Comparison of ENCODE assay signal across 32 cellular contexts in genomic region chr11:85481862-85482261, GRCh38.
"Had no signal": no experiment of that assay in that cellular context is flagged by ENCODE, and none has a peak within 500 bp of the region (broad histone marks: within the 10 kb centered on the region; RNA-seq: fewer than 3 reads in every experiment).

No MANE protein-coding gene starts in this region.

- H3K36me3 ChIP-seq: adrenal gland, esophagus muscularis mucosa, gastrocnemius medialis had no signal

- H3K9me3 ChIP-seq: adrenal gland, gastrocnemius medialis had no signal

- H3K4me1 Mint-ChIP-seq: activated CD4-positive, alpha-beta T cell treated with anti-CD3 and anti-CD28 coated beads for 36 hours; activated CD4-positive, alpha-beta T cell treated with anti-CD3 and anti-CD28 coated beads, Interleukin-2, amount 10 ng/mL, durations not matched to agents 24 days and 14 days; activated CD8-positive, alpha-beta memory T cell treated with anti-CD3 and anti-CD28 coated beads, Interleukin-2, amount 10 ng/mL, durations not matched to agents 7 days and 5 days; activated naive CD4-positive, alpha-beta T cell treated with anti-CD3 and anti-CD28 coated beads, Interleukin-2, amount 50 U/mL, for 24 hours; activated naive CD8-positive, alpha-beta T cell treated with anti-CD3 and anti-CD28 coated beads for 36 hours; activated naive CD8-positive, alpha-beta T cell treated with anti-CD3 and anti-CD28 coated beads, Interleukin-2, amount 50 U/mL, for 24 hours had no signal

- ATAC-seq: activated CD4-positive, alpha-beta T cell treated with anti-CD3 and anti-CD28 coated beads for 36 hours; activated CD8-positive, alpha-beta memory T cell treated with anti-CD3 and anti-CD28 coated beads, Interleukin-2, amount 10 ng/mL, durations not matched to agents 7 days and 5 days; activated CD8-positive, alpha-beta T cell treated with anti-CD3 and anti-CD28 coated beads, Interleukin-2, amount 10 ng/mL, durations not matched to agents 7 days and 5 days; activated naive CD8-positive, alpha-beta T cell treated with anti-CD3 and anti-CD28 coated beads, Interleukin-2, amount 50 U/mL, for 24 hours; body of pancreas; effector memory CD8-positive, alpha-beta T cell; foreskin keratinocyte; gastrocnemius medialis had no signal

- DNase-seq: activated CD4-positive, alpha-beta memory T cell treated with anti-CD3 and anti-CD28 coated beads for 36 hours; activated CD4-positive, alpha-beta T cell treated with anti-CD3 and anti-CD28 coated beads for 36 hours; activated CD4-positive, alpha-beta T cell treated with anti-CD3 and anti-CD28 coated beads, Interleukin-2, amount 10 ng/mL, durations not matched to agents 24 days and 14 days; activated CD4-positive, CD25-positive, alpha-beta regulatory T cell; activated CD4-positive, CD25-positive, alpha-beta regulatory T cell treated with anti-CD3 and anti-CD28 coated beads, Interleukin-2, amount 50 U/mL, for 72 hours; activated CD8-positive, alpha-beta memory T cell treated with anti-CD3 and anti-CD28 coated beads, Interleukin-2, amount 10 ng/mL, durations not matched to agents 7 days and 5 days; activated CD8-positive, alpha-beta memory T cell treated with anti-CD3 and anti-CD28 coated beads, Interleukin-2, amount 50 U/mL, for 4 hours; activated CD8-positive, alpha-beta T cell treated with anti-CD3 and anti-CD28 coated beads, Interleukin-2, amount 10 ng/mL, durations not matched to agents 7 days and 5 days; activated effector memory CD4-positive, alpha-beta T cell treated with anti-CD3 and anti-CD28 coated beads, Interleukin-2, amount 50 U/mL, for 16 hours; activated naive CD4-positive, alpha-beta T cell treated with anti-CD3 and anti-CD28 coated beads for 36 hours; activated naive CD8-positive, alpha-beta T cell treated with anti-CD3 and anti-CD28 coated beads for 36 hours; activated naive CD8-positive, alpha-beta T cell treated with anti-CD3 and anti-CD28 coated beads, Interleukin-2, amount 50 U/mL, for 24 hours; activated T-cell treated with anti-CD3 and anti-CD28 coated beads, Interleukin-2, amount 50 U/mL, for 1 hour; activated T-cell treated with anti-CD3 and anti-CD28 coated beads, Interleukin-2, amount 50 U/mL, for 48 hours; adrenal gland; amygdala; aorta; body of pancreas; caudate nucleus; cortex of kidney; dermis blood vessel endothelial cell; effector CD4-positive, alpha-beta T cell; effector memory CD8-positive, alpha-beta T cell; erythroblast; foreskin keratinocyte; gastrocnemius medialis; T-helper 2 cell had no signal

- H3K27ac ChIP-seq: adrenal gland, body of pancreas, esophagus muscularis mucosa, foreskin keratinocyte, gastrocnemius medialis had no signal

- H3K27ac Mint-ChIP-seq: activated CD4-positive, alpha-beta memory T cell treated with anti-CD3 and anti-CD28 coated beads for 36 hours; activated CD4-positive, alpha-beta T cell treated with anti-CD3 and anti-CD28 coated beads for 36 hours; activated CD4-positive, alpha-beta T cell treated with anti-CD3 and anti-CD28 coated beads, Interleukin-2, amount 10 ng/mL, durations not matched to agents 24 days and 14 days; activated CD8-positive, alpha-beta memory T cell treated with anti-CD3 and anti-CD28 coated beads, Interleukin-2, amount 10 ng/mL, durations not matched to agents 7 days and 5 days; activated CD8-positive, alpha-beta T cell treated with anti-CD3 and anti-CD28 coated beads, Interleukin-2, amount 10 ng/mL, durations not matched to agents 7 days and 5 days; activated naive CD4-positive, alpha-beta T cell treated with anti-CD3 and anti-CD28 coated beads for 36 hours; activated naive CD4-positive, alpha-beta T cell treated with anti-CD3 and anti-CD28 coated beads, Interleukin-2, amount 50 U/mL, for 24 hours; activated naive CD8-positive, alpha-beta T cell treated with anti-CD3 and anti-CD28 coated beads for 36 hours; activated naive CD8-positive, alpha-beta T cell treated with anti-CD3 and anti-CD28 coated beads, Interleukin-2, amount 50 U/mL, for 24 hours; activated T-helper 1 cell treated with anti-CD3 and anti-CD28 coated beads, Interleukin-12 subunit alpha, Interleukin-12 subunit beta, Interleukin-2, Interleukin-4 antibody, amounts not matched to agents 30 ng/mL and 10 ng/mL and 1 ng/mL, durations not matched to agents 14 hours and 24 hours and 36 hours; activated T-helper 2 cell treated with anti-CD3 and anti-CD28 coated beads, Interferon-gamma antibody, Interleukin-2, Interleukin-4, amounts not matched to agents 10 μg/mL and 5 μg/mL and 100 μg/mL, durations not matched to agents 14 hours and 24 hours and 36 hours; effector memory CD8-positive, alpha-beta T cell had no signal

- H3K4me3 Mint-ChIP-seq: activated CD4-positive, alpha-beta memory T cell treated with anti-CD3 and anti-CD28 coated beads for 36 hours; activated CD4-positive, alpha-beta T cell treated with anti-CD3 and anti-CD28 coated beads for 36 hours; activated CD4-positive, alpha-beta T cell treated with anti-CD3 and anti-CD28 coated beads, Interleukin-2, amount 10 ng/mL, durations not matched to agents 24 days and 14 days; activated CD8-positive, alpha-beta memory T cell treated with anti-CD3 and anti-CD28 coated beads, Interleukin-2, amount 10 ng/mL, durations not matched to agents 7 days and 5 days; activated CD8-positive, alpha-beta T cell treated with anti-CD3 and anti-CD28 coated beads, Interleukin-2, amount 10 ng/mL, durations not matched to agents 7 days and 5 days; activated naive CD4-positive, alpha-beta T cell treated with anti-CD3 and anti-CD28 coated beads for 36 hours; activated naive CD4-positive, alpha-beta T cell treated with anti-CD3 and anti-CD28 coated beads, Interleukin-2, amount 50 U/mL, for 24 hours; activated naive CD8-positive, alpha-beta T cell treated with anti-CD3 and anti-CD28 coated beads for 36 hours; activated naive CD8-positive, alpha-beta T cell treated with anti-CD3 and anti-CD28 coated beads, Interleukin-2, amount 50 U/mL, for 24 hours; activated T-helper 1 cell treated with anti-CD3 and anti-CD28 coated beads, Interleukin-12 subunit alpha, Interleukin-12 subunit beta, Interleukin-2, Interleukin-4 antibody, amounts not matched to agents 30 ng/mL and 10 ng/mL and 1 ng/mL, durations not matched to agents 14 hours and 24 hours and 36 hours; effector memory CD8-positive, alpha-beta T cell had no signal

- H3K4me1 ChIP-seq: adrenal gland, body of pancreas, esophagus muscularis mucosa, foreskin keratinocyte, gastrocnemius medialis had no signal

- H3K36me3 Mint-ChIP-seq: activated CD4-positive, alpha-beta memory T cell treated with anti-CD3 and anti-CD28 coated beads for 36 hours; activated CD8-positive, alpha-beta memory T cell treated with anti-CD3 and anti-CD28 coated beads, Interleukin-2, amount 10 ng/mL, durations not matched to agents 7 days and 5 days had no signal

- H3K4me3 ChIP-seq: adrenal gland, body of pancreas, esophagus muscularis mucosa, gastrocnemius medialis had no signal

- H3K27me3 ChIP-seq: adrenal gland, body of pancreas, esophagus muscularis mucosa, foreskin keratinocyte, gastrocnemius medialis had no signal

- FAIRE-seq: colon had no signal
